In genomic region chr1:197917813-197918646, GRCh38 we compare ENCODE assay signal across 9 cellular contexts. TPM values are rescaled to one million over a fixed set of nuclear protein-coding genes. Genes with fewer than 3 reads are reported as not detected.
DNase-seq lines count a peak whose midpoint lies in the region; ATAC-seq, FAIRE-seq and TF ChIP-seq lines count a peak whose summit lies in the region.
"Had no signal": no experiment of that assay in that cellular context is flagged by ENCODE, and none has a peak within 500 bp of the region (broad histone marks: within the 10 kb centered on the region; RNA-seq: fewer than 3 reads in every experiment).

No MANE protein-coding gene starts in this region.

- H3K4me3 ChIP-seq in H7 (ENCODE audit: insufficient read depth, low read depth, low read length) (peak overlapping the region; percentile 13; the same call in 1 of the 2 replicates), keratinocyte (ENCODE audit: control insufficient read depth in 2 of 3, extremely low read depth in 1 of 3, insufficient read depth in 2 of 3, low read depth in 1 of 3, low read length in 3 of 3) (peak overlapping the region in 2 of 3 experiments; percentile 27 to 53), thoracic aorta (peak overlapping the region; percentile 63)

- peaks cover 2% of the 10 kb centered on the region for H3K36me3 Mint-ChIP-seq in activated naive CD4-positive, alpha-beta T cell treated with anti-CD3 and anti-CD28 coated beads, Interleukin-2, amount 50 U/mL, for 24 hours

- H3K4me1 Mint-ChIP-seq in activated naive CD4-positive, alpha-beta T cell treated with anti-CD3 and anti-CD28 coated beads, Interleukin-2, amount 50 U/mL, for 24 hours: peaks cover 69% of the 10 kb centered on the region

- H3K27ac Mint-ChIP-seq in activated naive CD4-positive, alpha-beta T cell treated with anti-CD3 and anti-CD28 coated beads, Interleukin-2, amount 50 U/mL, for 24 hours: peak overlapping the region; percentile 83

- H3K9ac ChIP-seq in keratinocyte (ENCODE audit: control insufficient read depth, extremely low read depth, insufficient read depth, low read length): no peak overlapping the region

- H3K9me3 ChIP-seq in keratinocyte (ENCODE audit: control insufficient read depth, low read depth, low read length): no peaks in the 10 kb centered on the region
- no peaks in the 10 kb centered on the region for H3K9me3 ChIP-seq in thoracic aorta

- peak overlapping the region; percentile 1 for H2AFZ ChIP-seq in keratinocyte (ENCODE audit: control insufficient read depth, low read length)

- no peaks in the 10 kb centered on the region for H3K9me1 ChIP-seq in keratinocyte (ENCODE audit: control insufficient read depth, extremely low read depth, insufficient read depth, low read length)

- no peak for FAIRE-seq in keratinocyte (lab: Jason Lieb, UNC)
- FAIRE-seq: bronchial epithelial cell had no signal

- H3K27me3 Mint-ChIP-seq in activated naive CD4-positive, alpha-beta T cell treated with anti-CD3 and anti-CD28 coated beads, Interleukin-2, amount 50 U/mL, for 24 hours: peaks cover 78% of the 10 kb centered on the region

- H3K4me3 Mint-ChIP-seq in activated naive CD4-positive, alpha-beta T cell treated with anti-CD3 and anti-CD28 coated beads, Interleukin-2, amount 50 U/mL, for 24 hours: peak overlapping the region; percentile 61

- H3K4me1 ChIP-seq in keratinocyte (ENCODE audit: control insufficient read depth, extremely low read depth, insufficient read depth, low read length) (peaks cover 21% of the 10 kb centered on the region), thoracic aorta (ENCODE audit: control insufficient read depth in 1 of 2, low read depth in 2 of 2) (peaks cover 25 to 34% of the 10 kb centered on the region in 2 donors)

- H3K79me2 ChIP-seq in keratinocyte (ENCODE audit: control insufficient read depth, insufficient read depth, low read length): no peaks in the 10 kb centered on the region

- DNase-seq in A172 (ENCODE audit: low spot score): peak; percentile 35
- DNase-seq in H7: peak; percentile 73
- DNase-seq in keratinocyte (ENCODE audit: low read depth, low spot score): no peak
- no peak for DNase-seq in thoracic aorta (ENCODE audit: low spot score)
- DNase-seq in NCI-H187 (lab: John Stamatoyannopoulos, UW): no peak
- DNase-seq in kidney glomerular epithelial cell (lab: John Stamatoyannopoulos, UW): no peak

- dilution Hi-C loops in keratinocyte (cut with MboI; ENCODE audit: extremely low pct_ligation_motif_present, low sequenced_read_pairs): no loop called here

- H3K36me3 ChIP-seq in H7 (replicated peaks; ENCODE audit: control insufficient read depth, insufficient read depth, low read length) (no peaks in the 10 kb centered on the region), keratinocyte (ENCODE audit: control insufficient read depth in 2 of 2, extremely low read depth in 1 of 2, insufficient read depth in 2 of 2, low read length in 2 of 2) (no peaks in the 10 kb centered on the region), thoracic aorta (no peaks in the 10 kb centered on the region)

- H3K27me3 ChIP-seq in H7 (ENCODE audit: control insufficient read depth, insufficient read depth, low read length) (peaks cover 100% of the 10 kb centered on the region), keratinocyte (ENCODE audit: control insufficient read depth, extremely low read depth, insufficient read depth, low read length) (peaks cover 96% of the 10 kb centered on the region), thoracic aorta (replicated peaks; ENCODE audit: insufficient read depth) (peaks cover 78% of the 10 kb centered on the region)

- no peaks in the 10 kb centered on the region for H3K9me3 Mint-ChIP-seq in activated naive CD4-positive, alpha-beta T cell treated with anti-CD3 and anti-CD28 coated beads, Interleukin-2, amount 50 U/mL, for 24 hours

- TF ChIP-seq CTCF in keratinocyte (optimal IDR thresholded peaks at IDR 0.05 in 1 of 3, IDR thresholded peaks at IDR 0.05 in 1 of 3, conservative IDR thresholded peaks at IDR 0.05 in 1 of 3; ENCODE audit: extremely low read depth in 1 of 3, insufficient read depth in 2 of 3, low read length in 3 of 3): no peak
- no peak for TF ChIP-seq CTCF in thoracic aorta (IDR thresholded peaks at IDR 0.05)

- ATAC-seq in thoracic aorta (ENCODE audit: insufficient number of reproducible peaks, low FRiP score, low read depth): no peak
- ATAC-seq in GM19035 (IDR thresholded peaks at IDR 0.05; ENCODE audit: unreplicated experiment): no peak

- peak overlapping the region; percentile 84 for H3K4me2 ChIP-seq in keratinocyte (ENCODE audit: control insufficient read depth, extremely low read depth, insufficient read depth, low read depth, low read length)

- H4K20me1 ChIP-seq in keratinocyte (ENCODE audit: control insufficient read depth, extremely low read depth, insufficient read depth, low read length): no peaks in the 10 kb centered on the region

- H3K27ac ChIP-seq in keratinocyte (ENCODE audit: control insufficient read depth, insufficient read depth, low read length): no peak overlapping the region
- no peak overlapping the region for H3K27ac ChIP-seq in thoracic aorta

RNA-seq across cellular contexts. Expression of gene LHX9, which starts 0.9 kb away (rescaled TPM):
- total RNA-seq in A172 (2014; rRNA removed; shearing (Covaris generic)): 21.6 and 30.4 TPM in 2 replicates
- 0.03 TPM in 1 of 2 replicates, not detected in the other for total RNA-seq in H7 (2014; rRNA removed; shearing (Covaris generic))
- not detected in 3 replicates for polyA plus RNA-seq in keratinocyte
- not detected for polyA plus RNA-seq in keratinocyte (2011; ENCODE audit: low read depth)
- not detected in 2 replicates for polyA plus RNA-seq in keratinocyte (2011; cell fraction: cytosol; rRNA removed)
- polyA plus RNA-seq in keratinocyte (2011; cell fraction: nucleus; rRNA removed): not detected in 2 replicates
- polyA plus RNA-seq in keratinocyte (2012; ENCODE audit: low replicate concordance): not detected in 2 replicates
- not detected in 3 replicates for polyA minus RNA-seq in keratinocyte
- not detected for polyA minus RNA-seq in keratinocyte (2011; cell fraction: cytosol; rRNA and poly(A)+ RNA removed)
- polyA minus RNA-seq in keratinocyte (2011; cell fraction: nucleus; rRNA and poly(A)+ RNA removed): not detected in 2 replicates
- not detected for total RNA-seq in thoracic aorta
- total RNA-seq: bronchial epithelial cell had no signal

RNA-seq across cellular contexts. Expression of gene C1orf53, which starts 15.6 kb away (rescaled TPM):
- 21.2 and 34.3 TPM in 2 replicates for total RNA-seq in A172 (2014; rRNA removed; shearing (Covaris generic))
- total RNA-seq in H7 (2014; rRNA removed; shearing (Covaris generic)): 0.48 and 0.70 TPM in 2 replicates
- polyA plus RNA-seq in keratinocyte: 3.0 to 7.0 TPM (median 6.2 TPM) in 3 replicates
- polyA plus RNA-seq in keratinocyte (2011; ENCODE audit: low read depth): not detected
- polyA plus RNA-seq in keratinocyte (2011; cell fraction: cytosol; rRNA removed): 6.1 and 7.2 TPM in 2 replicates
- polyA plus RNA-seq in keratinocyte (2011; cell fraction: nucleus; rRNA removed): 0.80 and 1.3 TPM in 2 replicates
- 3.1 and 4.3 TPM in 2 replicates for polyA plus RNA-seq in keratinocyte (2012; ENCODE audit: low replicate concordance)
- polyA minus RNA-seq in keratinocyte: 0.66 TPM in 1 of 3 replicates, not detected in the others
- not detected for polyA minus RNA-seq in keratinocyte (2011; cell fraction: cytosol; rRNA and poly(A)+ RNA removed)
- not detected in 2 replicates for polyA minus RNA-seq in keratinocyte (2011; cell fraction: nucleus; rRNA and poly(A)+ RNA removed)
- total RNA-seq in thoracic aorta: not detected

Comparison
In these comparisons a context has a peak if more than half of its experiments do, and no peak if none do; other contexts are left out.
1. DNase-seq: peak in A172 (single experiment) and H7 (single experiment); none in keratinocyte (single experiment), thoracic aorta (single experiment), NCI-H187 (0 of 2) and kidney glomerular epithelial cell (single experiment).
2. H3K4me3 ChIP-seq: peak in every context shown above with its lines; median percentile 63 in thoracic aorta; 40 in keratinocyte; 13 in H7.
3. RNA of gene LHX9, which starts 0.9 kb away (total RNA-seq): 21.6 to 30.4 TPM in A172; 0.03 TPM in H7 and not detected in thoracic aorta; every median in the first group is over 10 times any median in the second.
4. RNA of gene C1orf53, which starts 15.6 kb away (total RNA-seq): 21.2 to 34.3 TPM in A172; not detected in thoracic aorta and 0.48 to 0.70 TPM in H7; every median in the first group is over 10 times any median in the second.